2 cellular contexts compared by ENCODE assay signal in the genomic region with DNA sequence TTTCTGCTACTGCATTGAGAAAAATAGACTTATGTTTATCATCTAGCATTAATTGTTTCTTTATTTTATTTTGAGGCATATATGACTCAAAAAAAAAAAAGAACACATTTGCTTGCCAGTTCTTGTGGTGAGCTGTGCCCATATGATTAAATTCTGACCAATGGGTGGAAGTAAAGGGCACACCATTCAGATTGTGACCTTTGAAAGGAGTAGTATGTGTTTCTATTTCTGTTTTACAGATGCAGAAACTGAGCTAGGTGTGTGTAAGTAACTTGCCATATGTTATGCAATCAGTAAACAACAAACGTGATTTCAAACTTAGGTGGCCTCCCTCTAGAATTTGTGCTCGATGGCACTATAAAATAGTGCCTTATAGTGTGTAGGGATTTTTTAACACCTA.
TF ChIP-seq lines count a peak whose summit lies in the region.

No MANE protein-coding gene starts in this region.

TF ChIP-seq in GM12878, 131 proteins besides CTCF, POLR2A, EP300 and RAD21:
- TF ChIP-seq ZNF274 (IDR thresholded peaks at IDR 0.05; ENCODE audit: insufficient read depth, insufficient read length) (no peak), ZZZ3 (IDR thresholded peaks at IDR 0.05; ENCODE audit: control insufficient read depth, insufficient read length, low read depth) (no peak), DPF2 (IDR thresholded peaks at IDR 0.05) (no peak), NFXL1 (IDR thresholded peaks at IDR 0.05; ENCODE audit: borderline replicate concordance) (no peak), NR2C2 (IDR thresholded peaks at IDR 0.05; ENCODE audit: borderline replicate concordance, control insufficient read depth, insufficient read length, low read depth) (no peak), GABPA (IDR thresholded peaks at IDR 0.05; ENCODE audit: low read depth) (no peak), NR2F1 (conservative IDR thresholded peaks at IDR 0.05) (no peak), CBFB (IDR thresholded peaks at IDR 0.05; ENCODE audit: low read depth) (no peak)
- TF ChIP-seq, protein P1, sequence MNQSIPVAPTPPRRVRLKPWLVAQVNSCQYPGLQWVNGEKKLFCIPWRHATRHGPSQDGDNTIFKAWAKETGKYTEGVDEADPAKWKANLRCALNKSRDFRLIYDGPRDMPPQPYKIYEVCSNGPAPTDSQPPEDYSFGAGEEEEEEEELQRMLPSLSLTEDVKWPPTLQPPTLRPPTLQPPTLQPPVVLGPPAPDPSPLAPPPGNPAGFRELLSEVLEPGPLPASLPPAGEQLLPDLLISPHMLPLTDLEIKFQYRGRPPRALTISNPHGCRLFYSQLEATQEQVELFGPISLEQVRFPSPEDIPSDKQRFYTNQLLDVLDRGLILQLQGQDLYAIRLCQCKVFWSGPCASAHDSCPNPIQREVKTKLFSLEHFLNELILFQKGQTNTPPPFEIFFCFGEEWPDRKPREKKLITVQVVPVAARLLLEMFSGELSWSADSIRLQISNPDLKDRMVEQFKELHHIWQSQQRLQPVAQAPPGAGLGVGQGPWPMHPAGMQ (IDR thresholded peaks at IDR 0.05; ENCODE audit: borderline replicate concordance): no peak
TF ChIP-seq in GM12878: peak in this region for 0.

TF ChIP-seq in H1, 55 proteins besides CTCF, POLR2A, EP300 and RAD21:
- no peak for TF ChIP-seq TCF12 (IDR thresholded peaks at IDR 0.05; ENCODE audit: low read depth, low read length)
- TF ChIP-seq KDM5A (IDR thresholded peaks at IDR 0.05; ENCODE audit: low read length): no peak
- no peak for TF ChIP-seq ZNF274 (IDR thresholded peaks at IDR 0.05; ENCODE audit: borderline replicate concordance, extremely low read depth, low read length)
- TF ChIP-seq TAF1 (IDR thresholded peaks at IDR 0.05; ENCODE audit: low read depth, low read length): no peak
- TF ChIP-seq, protein P2, sequence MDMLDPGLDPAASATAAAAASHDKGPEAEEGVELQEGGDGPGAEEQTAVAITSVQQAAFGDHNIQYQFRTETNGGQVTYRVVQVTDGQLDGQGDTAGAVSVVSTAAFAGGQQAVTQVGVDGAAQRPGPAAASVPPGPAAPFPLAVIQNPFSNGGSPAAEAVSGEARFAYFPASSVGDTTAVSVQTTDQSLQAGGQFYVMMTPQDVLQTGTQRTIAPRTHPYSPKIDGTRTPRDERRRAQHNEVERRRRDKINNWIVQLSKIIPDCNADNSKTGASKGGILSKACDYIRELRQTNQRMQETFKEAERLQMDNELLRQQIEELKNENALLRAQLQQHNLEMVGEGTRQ (IDR thresholded peaks at IDR 0.05; ENCODE audit: low read length): no peak
- no peak for TF ChIP-seq MAFK (IDR thresholded peaks at IDR 0.05; ENCODE audit: low read depth, low read length)
- no peak for TF ChIP-seq KDM4A (IDR thresholded peaks at IDR 0.05; ENCODE audit: low read depth, low read length, severe bottlenecking)
- no peak for TF ChIP-seq SAP30 (IDR thresholded peaks at IDR 0.05; ENCODE audit: insufficient read depth, insufficient replicate concordance, low read length)
- TF ChIP-seq, protein P3, sequence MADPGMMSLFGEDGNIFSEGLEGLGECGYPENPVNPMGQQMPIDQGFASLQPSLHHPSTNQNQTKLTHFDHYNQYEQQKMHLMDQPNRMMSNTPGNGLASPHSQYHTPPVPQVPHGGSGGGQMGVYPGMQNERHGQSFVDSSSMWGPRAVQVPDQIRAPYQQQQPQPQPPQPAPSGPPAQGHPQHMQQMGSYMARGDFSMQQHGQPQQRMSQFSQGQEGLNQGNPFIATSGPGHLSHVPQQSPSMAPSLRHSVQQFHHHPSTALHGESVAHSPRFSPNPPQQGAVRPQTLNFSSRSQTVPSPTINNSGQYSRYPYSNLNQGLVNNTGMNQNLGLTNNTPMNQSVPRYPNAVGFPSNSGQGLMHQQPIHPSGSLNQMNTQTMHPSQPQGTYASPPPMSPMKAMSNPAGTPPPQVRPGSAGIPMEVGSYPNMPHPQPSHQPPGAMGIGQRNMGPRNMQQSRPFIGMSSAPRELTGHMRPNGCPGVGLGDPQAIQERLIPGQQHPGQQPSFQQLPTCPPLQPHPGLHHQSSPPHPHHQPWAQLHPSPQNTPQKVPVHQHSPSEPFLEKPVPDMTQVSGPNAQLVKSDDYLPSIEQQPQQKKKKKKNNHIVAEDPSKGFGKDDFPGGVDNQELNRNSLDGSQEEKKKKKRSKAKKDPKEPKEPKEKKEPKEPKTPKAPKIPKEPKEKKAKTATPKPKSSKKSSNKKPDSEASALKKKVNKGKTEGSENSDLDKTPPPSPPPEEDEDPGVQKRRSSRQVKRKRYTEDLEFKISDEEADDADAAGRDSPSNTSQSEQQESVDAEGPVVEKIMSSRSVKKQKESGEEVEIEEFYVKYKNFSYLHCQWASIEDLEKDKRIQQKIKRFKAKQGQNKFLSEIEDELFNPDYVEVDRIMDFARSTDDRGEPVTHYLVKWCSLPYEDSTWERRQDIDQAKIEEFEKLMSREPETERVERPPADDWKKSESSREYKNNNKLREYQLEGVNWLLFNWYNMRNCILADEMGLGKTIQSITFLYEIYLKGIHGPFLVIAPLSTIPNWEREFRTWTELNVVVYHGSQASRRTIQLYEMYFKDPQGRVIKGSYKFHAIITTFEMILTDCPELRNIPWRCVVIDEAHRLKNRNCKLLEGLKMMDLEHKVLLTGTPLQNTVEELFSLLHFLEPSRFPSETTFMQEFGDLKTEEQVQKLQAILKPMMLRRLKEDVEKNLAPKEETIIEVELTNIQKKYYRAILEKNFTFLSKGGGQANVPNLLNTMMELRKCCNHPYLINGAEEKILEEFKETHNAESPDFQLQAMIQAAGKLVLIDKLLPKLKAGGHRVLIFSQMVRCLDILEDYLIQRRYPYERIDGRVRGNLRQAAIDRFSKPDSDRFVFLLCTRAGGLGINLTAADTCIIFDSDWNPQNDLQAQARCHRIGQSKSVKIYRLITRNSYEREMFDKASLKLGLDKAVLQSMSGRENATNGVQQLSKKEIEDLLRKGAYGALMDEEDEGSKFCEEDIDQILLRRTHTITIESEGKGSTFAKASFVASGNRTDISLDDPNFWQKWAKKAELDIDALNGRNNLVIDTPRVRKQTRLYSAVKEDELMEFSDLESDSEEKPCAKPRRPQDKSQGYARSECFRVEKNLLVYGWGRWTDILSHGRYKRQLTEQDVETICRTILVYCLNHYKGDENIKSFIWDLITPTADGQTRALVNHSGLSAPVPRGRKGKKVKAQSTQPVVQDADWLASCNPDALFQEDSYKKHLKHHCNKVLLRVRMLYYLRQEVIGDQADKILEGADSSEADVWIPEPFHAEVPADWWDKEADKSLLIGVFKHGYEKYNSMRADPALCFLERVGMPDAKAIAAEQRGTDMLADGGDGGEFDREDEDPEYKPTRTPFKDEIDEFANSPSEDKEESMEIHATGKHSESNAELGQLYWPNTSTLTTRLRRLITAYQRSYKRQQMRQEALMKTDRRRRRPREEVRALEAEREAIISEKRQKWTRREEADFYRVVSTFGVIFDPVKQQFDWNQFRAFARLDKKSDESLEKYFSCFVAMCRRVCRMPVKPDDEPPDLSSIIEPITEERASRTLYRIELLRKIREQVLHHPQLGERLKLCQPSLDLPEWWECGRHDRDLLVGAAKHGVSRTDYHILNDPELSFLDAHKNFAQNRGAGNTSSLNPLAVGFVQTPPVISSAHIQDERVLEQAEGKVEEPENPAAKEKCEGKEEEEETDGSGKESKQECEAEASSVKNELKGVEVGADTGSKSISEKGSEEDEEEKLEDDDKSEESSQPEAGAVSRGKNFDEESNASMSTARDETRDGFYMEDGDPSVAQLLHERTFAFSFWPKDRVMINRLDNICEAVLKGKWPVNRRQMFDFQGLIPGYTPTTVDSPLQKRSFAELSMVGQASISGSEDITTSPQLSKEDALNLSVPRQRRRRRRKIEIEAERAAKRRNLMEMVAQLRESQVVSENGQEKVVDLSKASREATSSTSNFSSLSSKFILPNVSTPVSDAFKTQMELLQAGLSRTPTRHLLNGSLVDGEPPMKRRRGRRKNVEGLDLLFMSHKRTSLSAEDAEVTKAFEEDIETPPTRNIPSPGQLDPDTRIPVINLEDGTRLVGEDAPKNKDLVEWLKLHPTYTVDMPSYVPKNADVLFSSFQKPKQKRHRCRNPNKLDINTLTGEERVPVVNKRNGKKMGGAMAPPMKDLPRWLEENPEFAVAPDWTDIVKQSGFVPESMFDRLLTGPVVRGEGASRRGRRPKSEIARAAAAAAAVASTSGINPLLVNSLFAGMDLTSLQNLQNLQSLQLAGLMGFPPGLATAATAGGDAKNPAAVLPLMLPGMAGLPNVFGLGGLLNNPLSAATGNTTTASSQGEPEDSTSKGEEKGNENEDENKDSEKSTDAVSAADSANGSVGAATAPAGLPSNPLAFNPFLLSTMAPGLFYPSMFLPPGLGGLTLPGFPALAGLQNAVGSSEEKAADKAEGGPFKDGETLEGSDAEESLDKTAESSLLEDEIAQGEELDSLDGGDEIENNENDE (IDR thresholded peaks at IDR 0.05; ENCODE audit: insufficient replicate concordance, low read length): no peak
- no peak for TF ChIP-seq POU5F1 (IDR thresholded peaks at IDR 0.05; ENCODE audit: low read depth, low read length)
- TF ChIP-seq, protein P4, sequence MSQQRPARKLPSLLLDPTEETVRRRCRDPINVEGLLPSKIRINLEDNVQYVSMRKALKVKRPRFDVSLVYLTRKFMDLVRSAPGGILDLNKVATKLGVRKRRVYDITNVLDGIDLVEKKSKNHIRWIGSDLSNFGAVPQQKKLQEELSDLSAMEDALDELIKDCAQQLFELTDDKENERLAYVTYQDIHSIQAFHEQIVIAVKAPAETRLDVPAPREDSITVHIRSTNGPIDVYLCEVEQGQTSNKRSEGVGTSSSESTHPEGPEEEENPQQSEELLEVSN (IDR thresholded peaks at IDR 0.05): no peak
- TF ChIP-seq RBBP5 (IDR thresholded peaks at IDR 0.05; ENCODE audit: borderline replicate concordance, low read depth, low read length): no peak
- no peak for TF ChIP-seq CBX8 (IDR thresholded peaks at IDR 0.05; ENCODE audit: borderline replicate concordance, low read depth, low read length)
- TF ChIP-seq BCL11A (IDR thresholded peaks at IDR 0.05; ENCODE audit: low read depth in 2 of 2, low read length in 2 of 2): no peak
- no peak for TF ChIP-seq SUZ12 (IDR thresholded peaks at IDR 0.05; ENCODE audit: low read length)
- TF ChIP-seq JUN (IDR thresholded peaks at IDR 0.05; ENCODE audit: low read depth, low read length): no peak
- TF ChIP-seq YY1 (IDR thresholded peaks at IDR 0.05; ENCODE audit: low read depth, low read length): no peak
- TF ChIP-seq JUND (IDR thresholded peaks at IDR 0.05; ENCODE audit: low read length): no peak
